ENCODE assay signal across 18 cellular contexts in genomic region chr11:32899423-32899822, GRCh38. TPM values are rescaled to one million over a fixed set of nuclear protein-coding genes. Genes with fewer than 3 reads are reported as not detected.
A peak's percentile ranks its signal among the peaks of the same experiment; 100 is the strongest.
DNase-seq lines count a peak whose midpoint lies in the region; ATAC-seq and TF ChIP-seq lines count a peak whose summit lies in the region.
"Had no signal": no experiment of that assay in that cellular context is flagged by ENCODE, and none has a peak within 500 bp of the region (broad histone marks: within the 10 kb centered on the region; RNA-seq: fewer than 3 reads in every experiment).

No MANE protein-coding gene starts in this region.

- DNase-seq in mammary epithelial cell (no peak), left ventricle myocardium superior (no peak), HuH-7 (ENCODE audit: low spot score) (no peak), tibial nerve (ENCODE audit: low spot score in 2 of 2) (no peak)
- DNase-seq: activated T-cell treated with anti-CD3 and anti-CD28 coated beads for 4 hours; AML-193; DND-41; foreskin keratinocyte; KG1; NCI-H1930; NCI-H748 treated with DMSO at 0.1 percent for 48 hours; Right ventricle myocardium superior; stimulated activated CD4-positive, alpha-beta T cell treated with anti-CD3 and anti-CD28 coated beads, Interleukin-4, amount 100 ng/mL, for 24 hours had no signal

- no peak overlapping the region for H3K4me2 ChIP-seq in mammary epithelial cell (ENCODE audit: insufficient read depth, low read depth, low read length)

- BruUV-seq in mammary epithelial cell (replicated peaks; lab: Mats Ljungman, UMichigan): no TSS peak

- H3K4me1 ChIP-seq in mammary epithelial cell (ENCODE audit: insufficient read depth, low read length): peaks cover 23% of the 10 kb centered on the region
- peaks cover 0 to 32% (median 9%) of the 10 kb centered on the region in 4 donors for H3K4me1 ChIP-seq in tibial nerve
- H3K4me1 ChIP-seq: ascending aorta had no signal

- intact Hi-C loops in mammary epithelial cell (cut with micrococcal nuclease) (no loop called here), left ventricle myocardium superior (cut with micrococcal nuclease) (no loop called here)

- dilution Hi-C loops in mammary epithelial cell (cut with HindIII; ENCODE audit: low sequenced_read_pairs): no loop called here

- in situ Hi-C loops in mammary epithelial cell (cut with MboI; ENCODE audit: low sequenced_read_pairs in 2 of 2): loop anchor here in 1 of 2 donors (10.0 kb wide), 1 partner anchor 65 kb away; no protein-coding TSS in a partner anchor

- ATAC-seq in GM18498 (IDR thresholded peaks at IDR 0.05; ENCODE audit: unreplicated experiment) (peak; percentile 82), GM19035 (IDR thresholded peaks at IDR 0.05; ENCODE audit: unreplicated experiment) (peak; percentile 77), HG02571 (IDR thresholded peaks at IDR 0.05; ENCODE audit: unreplicated experiment) (peak; percentile 59), HG03520 (IDR thresholded peaks at IDR 0.05; ENCODE audit: unreplicated experiment) (peak; percentile 60), left ventricle myocardium superior (no peak)
- ATAC-seq: foreskin keratinocyte had no signal

- H3K4me3 ChIP-seq in mammary epithelial cell (replicated peaks in 1 of 3; ENCODE audit: insufficient read depth in 1 of 3, low read depth in 2 of 3, low read length in 3 of 3) (no peak overlapping the region), tibial nerve (no peak overlapping the region)
- H3K4me3 ChIP-seq: ascending aorta had no signal

- CTCF ChIA-PET in mammary epithelial cell (lab: Charles Lee; ENCODE audit: low non-redundant PET): no interaction called here

- TF ChIP-seq CTCF in mammary epithelial cell (conservative IDR thresholded peaks at IDR 0.05 in 1 of 2, IDR thresholded peaks at IDR 0.05 in 1 of 2; ENCODE audit: extremely low read depth in 1 of 2, insufficient read depth in 1 of 2, low read depth in 1 of 2, low read length in 2 of 2) (no peak), tibial nerve (IDR thresholded peaks at IDR 0.05) (no peak)

- no peak overlapping the region for H3K9ac ChIP-seq in mammary epithelial cell (ENCODE audit: insufficient read depth, low read length)

- no peak for TF ChIP-seq EP300 in tibial nerve (IDR thresholded peaks at IDR 0.05)

- H3K9me3 ChIP-seq in mammary epithelial cell (replicated peaks; ENCODE audit: insufficient read depth, low read length) (no peaks in the 10 kb centered on the region), tibial nerve (no peaks in the 10 kb centered on the region)
- H3K9me3 ChIP-seq: ascending aorta had no signal

- H3K27ac ChIP-seq in mammary epithelial cell (ENCODE audit: insufficient read depth, low read depth, low read length): no peak overlapping the region
- no peak overlapping the region for H3K27ac ChIP-seq in tibial nerve
- H3K27ac ChIP-seq: ascending aorta, foreskin keratinocyte had no signal

- H4K20me1 ChIP-seq in mammary epithelial cell (ENCODE audit: insufficient read depth, low read length): peaks cover 3% of the 10 kb centered on the region

- peaks cover 100% of the 10 kb centered on the region for H3K79me2 ChIP-seq in mammary epithelial cell (ENCODE audit: insufficient read depth, low read length)

- no peak overlapping the region for H2AFZ ChIP-seq in mammary epithelial cell (ENCODE audit: low read depth, low read length)

- H3K36me3 ChIP-seq in mammary epithelial cell (ENCODE audit: insufficient read depth, low read length) (no peaks in the 10 kb centered on the region), tibial nerve (peaks cover 0 to 5% (median 0%) of the 10 kb centered on the region in 3 donors)
- H3K36me3 ChIP-seq: ascending aorta had no signal

- H3K27me3 ChIP-seq in mammary epithelial cell (ENCODE audit: insufficient read depth, low read length): no peaks in the 10 kb centered on the region
- H3K27me3 ChIP-seq in tibial nerve: no peaks in the 10 kb centered on the region
- H3K27me3 ChIP-seq: ascending aorta, foreskin keratinocyte had no signal

- no peak for TF ChIP-seq POLR2A in tibial nerve (IDR thresholded peaks at IDR 0.05)

RNA-seq across cellular contexts. Expression of gene QSER1, which starts 6.8 kb away (rescaled TPM):
- 10 to 100 TPM; 23.7 to 33.2 TPM for total RNA-seq in mammary epithelial cell
- 7.3 TPM for polyA plus RNA-seq in mammary epithelial cell
- 35.1 TPM for polyA minus RNA-seq in mammary epithelial cell
- total RNA-seq in left ventricle myocardium superior: 16.5 TPM
- total RNA-seq in tibial nerve: 10 to 100 TPM; 35.1 to 45.4 (median 36.2) TPM
